In genomic region chr2:216626168-216626874, GRCh38 we compare ENCODE assay signal across 24 cellular contexts. TPM values are rescaled to one million over a fixed set of nuclear protein-coding genes. Genes with fewer than 3 reads are reported as not detected.
DNase-seq lines count a peak whose midpoint lies in the region; TF ChIP-seq lines count a peak whose summit lies in the region.
"Had no signal": no experiment of that assay in that cellular context is flagged by ENCODE, and none has a peak within 500 bp of the region (broad histone marks: within the 10 kb centered on the region; RNA-seq: fewer than 3 reads in every experiment).

No MANE protein-coding gene starts in this region.

- peaks cover 5% of the 10 kb centered on the region; the same call in 1 of the 2 replicates for H3K9me3 ChIP-seq in BLaER1
- H3K9me3 ChIP-seq: HAP-1, SJCRH30 had no signal

- H3K9me3 Mint-ChIP-seq in progenitor cell of endocrine pancreas (ENCODE audit: low read depth): no peaks in the 10 kb centered on the region
- H3K9me3 Mint-ChIP-seq: CD4-positive, alpha-beta T cell; HFFc6 had no signal

- H3K4me2 ChIP-seq in BLaER1: peak overlapping the region; percentile 1; the same call in 1 of the 2 replicates
- H3K4me2 ChIP-seq: KMS-11 had no signal

- H3K4me3 Mint-ChIP-seq in progenitor cell of endocrine pancreas (ENCODE audit: low read depth): no peak overlapping the region
- H3K4me3 Mint-ChIP-seq: CD4-positive, alpha-beta T cell; HFFc6; IgD-negative memory B cell had no signal

- H3K27me3 Mint-ChIP-seq in progenitor cell of endocrine pancreas: no peaks in the 10 kb centered on the region

- no peak overlapping the region for H3K9ac ChIP-seq in BLaER1
- H3K9ac ChIP-seq: KMS-11 had no signal

- H3K27ac ChIP-seq in BLaER1: no peak overlapping the region
- H3K27ac ChIP-seq: KMS-11, SJCRH30 had no signal

- peaks cover 46% of the 10 kb centered on the region for H3K4me1 ChIP-seq in BLaER1

- H3K4me1 Mint-ChIP-seq in progenitor cell of endocrine pancreas (ENCODE audit: low read depth): peaks cover 8% of the 10 kb centered on the region
- H3K4me1 Mint-ChIP-seq: IgD-negative memory B cell had no signal

- H3K36me3 ChIP-seq in BLaER1: no peaks in the 10 kb centered on the region
- H3K36me3 ChIP-seq: HAP-1, SJCRH30 had no signal

- DNase-seq in HT-29 (ENCODE audit: low spot score) (peak; percentile 36), epithelial cell of esophagus (ENCODE audit: low read depth) (peak; percentile 20), progenitor cell of endocrine pancreas (ENCODE audit: low spot score, unreplicated experiment) (no peak), EL (no peak), NCI-H1694 (lab: John Stamatoyannopoulos, UW) (no peak), midbrain (lab: John Stamatoyannopoulos, UW) (no peak)
- DNase-seq: 8988T; CD4-positive, alpha-beta T cell; GF-D8; GOT3; HFFc6; NCI-H1092; NCI-H1417 treated with DMSO at 0.1 percent for 48 hours; NCI-H187; NCI-H2081 treated with DMSO at 0.1 percent for 48 hours; NCI-H2171; NCI-H226; NCI-H510A; NCI-H69; SJCRH30 had no signal

- no peaks in the 10 kb centered on the region for H3K36me3 Mint-ChIP-seq in progenitor cell of endocrine pancreas (ENCODE audit: insufficient read depth)
- H3K36me3 Mint-ChIP-seq: IgD-negative memory B cell had no signal

- H3K27me3 ChIP-seq in BLaER1: no peaks in the 10 kb centered on the region
- H3K27me3 ChIP-seq: SJCRH30 had no signal

- H3K27ac Mint-ChIP-seq in progenitor cell of endocrine pancreas: peak overlapping the region; percentile 17
- H3K27ac Mint-ChIP-seq: CD4-positive, alpha-beta T cell; HFFc6; IgD-negative memory B cell had no signal

- TF ChIP-seq CTCF in epithelial cell of esophagus (IDR thresholded peaks at IDR 0.05; ENCODE audit: insufficient read depth, low read depth, low read length, missing control alignments) (no peak), progenitor cell of endocrine pancreas (IDR thresholded peaks at IDR 0.05; ENCODE audit: unreplicated experiment) (no peak)

- H3K4me3 ChIP-seq in BLaER1: no peak overlapping the region
- no peak overlapping the region for H3K4me3 ChIP-seq in epithelial cell of esophagus (ENCODE audit: low read length)
- H3K4me3 ChIP-seq: HAP-1, SJCRH30 had no signal

- no peaks in the 10 kb centered on the region for H4K20me1 ChIP-seq in BLaER1

RNA-seq across cellular contexts. Expression of gene IGFBP2, which starts 6.9 kb away (rescaled TPM):
- 89.8 and 91.4 TPM in 2 replicates for total RNA-seq in HT-29 (2014; rRNA removed; shearing (Covaris generic))
- 249 and 274 TPM in 2 replicates for total RNA-seq in progenitor cell of endocrine pancreas
- total RNA-seq: CD4-positive, alpha-beta T cell had no signal

Comparison
In these comparisons a context has a peak if more than half of its experiments do, and no peak if none do; other contexts are left out.
1. DNase-seq: peak in HT-29 (single experiment) and epithelial cell of esophagus (single experiment); none in progenitor cell of endocrine pancreas (single experiment), EL (single experiment), NCI-H1694 (single experiment) and midbrain (single experiment).